8 cellular contexts compared by ENCODE assay signal in genomic region chr6:114108119-114109002, GRCh38.
DNase-seq lines count a peak whose midpoint lies in the region; ATAC-seq and TF ChIP-seq lines count a peak whose summit lies in the region.

No MANE protein-coding gene starts in this region.

- H3K4me3 ChIP-seq in SJSA1: no peak overlapping the region
- H3K4me3 ChIP-seq in cardiac fibroblast (replicated peaks in 1 of 2; ENCODE audit: low read depth in 2 of 2, low read length in 2 of 2): no peak overlapping the region

- no peak for TF ChIP-seq EP300 in Ishikawa (IDR thresholded peaks at IDR 0.05; ENCODE audit: borderline replicate concordance)

- H3K9me3 ChIP-seq in SJSA1 (replicated peaks): no peaks in the 10 kb centered on the region

- no peaks in the 10 kb centered on the region for H3K4me1 Mint-ChIP-seq in stimulated activated naive CD8-positive, alpha-beta T cell treated with anti-CD3 and anti-CD28 coated beads, Interleukin-15, amount 100 ng/mL, for 72 hours

- no peaks in the 10 kb centered on the region for H3K27me3 ChIP-seq in SJSA1 (replicated peaks)

- peak; percentile 71 for DNase-seq in DMS53 treated with DMSO at 0.1 percent for 48 hours (lab: John Stamatoyannopoulos, UW; ENCODE audit: unreplicated experiment)
- peak; percentile 68 to 86 for DNase-seq in SJSA1 (ENCODE audit: low read depth in 1 of 2, low spot score in 2 of 2)
- DNase-seq in cardiac fibroblast (ENCODE audit: low read depth in 2 of 2): peak; percentile 79 to 84
- DNase-seq in left lobe of liver (ENCODE audit: low spot score): peak; percentile 59
- peak in 1 of 2 donors; percentile 13 for DNase-seq in stimulated activated naive CD8-positive, alpha-beta T cell treated with anti-CD3 and anti-CD28 coated beads, Interleukin-15, amount 100 ng/mL, for 72 hours
- DNase-seq in stimulated activated naive CD4-positive, alpha-beta T cell treated with Interleukin-2 at 50 U/mL for 16 hours (lab: John Stamatoyannopoulos, UW): no peak

- TF ChIP-seq RAD21 in Ishikawa (IDR thresholded peaks at IDR 0.05; ENCODE audit: low read depth): peak; percentile 77

- peaks cover 3% of the 10 kb centered on the region; the same call in 1 of the 2 replicates for H3K4me1 ChIP-seq in SJSA1 (replicated peaks)

- H3K27me3 Mint-ChIP-seq in stimulated activated naive CD8-positive, alpha-beta T cell treated with anti-CD3 and anti-CD28 coated beads, Interleukin-15, amount 100 ng/mL, for 72 hours: peaks cover 12% of the 10 kb centered on the region

- H3K27ac ChIP-seq in SJSA1: no peak overlapping the region

- no peaks in the 10 kb centered on the region for H3K9me3 Mint-ChIP-seq in stimulated activated naive CD8-positive, alpha-beta T cell treated with anti-CD3 and anti-CD28 coated beads, Interleukin-15, amount 100 ng/mL, for 72 hours

- H3K36me3 ChIP-seq in SJSA1: peaks cover 5% of the 10 kb centered on the region; the same call in 1 of the 2 replicates

- TF ChIP-seq CTCF in cardiac fibroblast (IDR thresholded peaks at IDR 0.05; ENCODE audit: low read depth, low read length): peak; percentile 88

- ATAC-seq in GM19395 (IDR thresholded peaks at IDR 0.05; ENCODE audit: unreplicated experiment): peak; percentile 65
- peak; percentile 83 for ATAC-seq in left lobe of liver
- peak; percentile 7 for ATAC-seq in stimulated activated naive CD8-positive, alpha-beta T cell treated with anti-CD3 and anti-CD28 coated beads, Interleukin-15, amount 100 ng/mL, for 72 hours

- no peak overlapping the region for H3K4me3 Mint-ChIP-seq in stimulated activated naive CD8-positive, alpha-beta T cell treated with anti-CD3 and anti-CD28 coated beads, Interleukin-15, amount 100 ng/mL, for 72 hours

- no peak overlapping the region for H3K27ac Mint-ChIP-seq in stimulated activated naive CD8-positive, alpha-beta T cell treated with anti-CD3 and anti-CD28 coated beads, Interleukin-15, amount 100 ng/mL, for 72 hours

TF ChIP-seq in Ishikawa, 13 proteins besides CTCF, POLR2A, EP300 and RAD21:
- no peak for TF ChIP-seq TEAD4 (IDR thresholded peaks at IDR 0.05)
- TF ChIP-seq ZBTB7A (IDR thresholded peaks at IDR 0.05; ENCODE audit: low read depth): no peak
- no peak for TF ChIP-seq REST (IDR thresholded peaks at IDR 0.05; ENCODE audit: low read depth)
- TF ChIP-seq CREB1 (IDR thresholded peaks at IDR 0.05; ENCODE audit: low read depth): no peak
- no peak for TF ChIP-seq EGR1 (IDR thresholded peaks at IDR 0.05)
- TF ChIP-seq TCF12 (IDR thresholded peaks at IDR 0.05; ENCODE audit: low read depth): no peak
- TF ChIP-seq, protein P1, sequence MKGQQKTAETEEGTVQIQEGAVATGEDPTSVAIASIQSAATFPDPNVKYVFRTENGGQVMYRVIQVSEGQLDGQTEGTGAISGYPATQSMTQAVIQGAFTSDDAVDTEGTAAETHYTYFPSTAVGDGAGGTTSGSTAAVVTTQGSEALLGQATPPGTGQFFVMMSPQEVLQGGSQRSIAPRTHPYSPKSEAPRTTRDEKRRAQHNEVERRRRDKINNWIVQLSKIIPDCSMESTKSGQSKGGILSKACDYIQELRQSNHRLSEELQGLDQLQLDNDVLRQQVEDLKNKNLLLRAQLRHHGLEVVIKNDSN (IDR thresholded peaks at IDR 0.05): no peak
- no peak for TF ChIP-seq MAX (IDR thresholded peaks at IDR 0.05)
- no peak for TF ChIP-seq NFIC (IDR thresholded peaks at IDR 0.05)
- TF ChIP-seq TAF1 (IDR thresholded peaks at IDR 0.05; ENCODE audit: low read depth): no peak
- no peak for TF ChIP-seq YY1 (IDR thresholded peaks at IDR 0.05; ENCODE audit: low read depth)
- TF ChIP-seq CEBPB (IDR thresholded peaks at IDR 0.05): no peak

Comparison
In these comparisons a context has a peak if more than half of its experiments do, and no peak if none do; other contexts are left out.
1. ATAC-seq: peak in every context shown above with its lines; median percentile 83 in left lobe of liver; 65 in GM19395; 7 in stimulated activated naive CD8-positive, alpha-beta T cell treated with anti-CD3 and anti-CD28 coated beads, Interleukin-15, amount 100 ng/mL, for 72 hours.